Comparison of ENCODE assay signal across 11 cellular contexts in genomic region chr1:200896571-200897187, GRCh38. TPM values are rescaled to one million over a fixed set of nuclear protein-coding genes. Genes with fewer than 3 reads are reported as not detected.
DNase-seq lines count a peak whose midpoint lies in the region; ATAC-seq, FAIRE-seq and TF ChIP-seq lines count a peak whose summit lies in the region.
"Had no signal": no experiment of that assay in that cellular context is flagged by ENCODE, and none has a peak within 500 bp of the region (broad histone marks: within the 10 kb centered on the region; RNA-seq: fewer than 3 reads in every experiment).

No MANE protein-coding gene starts in this region.

- H3K18ac ChIP-seq in mesendoderm (ENCODE audit: low read length): no peak overlapping the region

- no peaks in the 10 kb centered on the region for H3K27me3 ChIP-seq in bronchial epithelial cell (ENCODE audit: control insufficient read depth, insufficient read depth, low read length)
- no peaks in the 10 kb centered on the region for H3K27me3 ChIP-seq in mesendoderm (ENCODE audit: insufficient read depth, low read length, poor library complexity)
- H3K27me3 ChIP-seq in heart right ventricle: peaks cover 0 to 25% (median 16%) of the 10 kb centered on the region in 7 donors

- H3K4me2 ChIP-seq in mesendoderm (ENCODE audit: low read length): no peak overlapping the region

- no peak overlapping the region for H4K5ac ChIP-seq in mesendoderm (ENCODE audit: low read length)

- no peak overlapping the region for H3K56ac ChIP-seq in mesendoderm (ENCODE audit: low read length)

- no peak overlapping the region for H2BK120ac ChIP-seq in mesendoderm (ENCODE audit: low read depth, low read length)

- H3K4me3 ChIP-seq in bronchial epithelial cell (ENCODE audit: low read depth, low read length): peak overlapping the region; percentile 72
- H3K4me3 ChIP-seq in mesendoderm (ENCODE audit: low read length): no peak overlapping the region
- no peak overlapping the region for H3K4me3 ChIP-seq in heart right ventricle
- H3K4me3 ChIP-seq: adrenal gland had no signal

- TF ChIP-seq CTCF in bronchial epithelial cell (IDR thresholded peaks at IDR 0.05; ENCODE audit: insufficient read depth, low read length, severe bottlenecking) (no peak), heart right ventricle (IDR thresholded peaks at IDR 0.05) (no peak)

- H2AK5ac ChIP-seq in mesendoderm (ENCODE audit: low read length): no peak overlapping the region

- peak; percentile 62 for FAIRE-seq in bronchial epithelial cell (lab: Jason Lieb, UNC)

- no peak overlapping the region for H2BK15ac ChIP-seq in mesendoderm (replicated peaks; ENCODE audit: low read depth)

- H3K4ac ChIP-seq in mesendoderm (ENCODE audit: low read depth, low read length): no peak overlapping the region

- peaks cover 40% of the 10 kb centered on the region for H3K36me3 ChIP-seq in bronchial epithelial cell (ENCODE audit: control insufficient read depth, insufficient read depth, low read length)
- H3K36me3 ChIP-seq in mesendoderm (ENCODE audit: control insufficient read depth, insufficient read depth, low read length): peaks cover 14% of the 10 kb centered on the region
- H3K36me3 ChIP-seq in heart right ventricle: no peaks in the 10 kb centered on the region
- H3K36me3 ChIP-seq: adrenal gland had no signal

- no peaks in the 10 kb centered on the region for H3K9me3 ChIP-seq in heart right ventricle
- H3K9me3 ChIP-seq: adrenal gland had no signal

- no peak for ATAC-seq in heart right ventricle

- no peak overlapping the region for H3K23ac ChIP-seq in mesendoderm (ENCODE audit: low read length)

- H4K8ac ChIP-seq in mesendoderm (ENCODE audit: low read depth, low read length): no peak overlapping the region

- no peak overlapping the region for H3K27ac ChIP-seq in mesendoderm (ENCODE audit: low read depth, low read length)
- H3K27ac ChIP-seq in heart right ventricle: no peak overlapping the region
- H3K27ac ChIP-seq: adrenal gland, C4-2B had no signal

- peaks cover 53% of the 10 kb centered on the region for H3K79me2 ChIP-seq in mesendoderm (ENCODE audit: control insufficient read depth, insufficient read depth, low read length)

- no peak overlapping the region for H3K9ac ChIP-seq in mesendoderm (ENCODE audit: low read length)

- WGBS in mesendoderm (ENCODE audit: extremely low coverage, insufficient coverage, low lambda C conversion rate): no CpG with 5 or more reads among the region's 10 CpGs
- WGBS in heart right ventricle, 2 donors: 78 to 82% methylated on average over 10 of the region's 10 CpGs

- H2BK5ac ChIP-seq in mesendoderm (ENCODE audit: low read length): no peak overlapping the region

- H3K4me1 ChIP-seq in mesendoderm (ENCODE audit: control insufficient read depth, low read depth, low read length) (peaks cover 23% of the 10 kb centered on the region), heart right ventricle (peaks cover 0 to 9% (median 3%) of the 10 kb centered on the region in 9 donors)
- H3K4me1 ChIP-seq: adrenal gland had no signal

- intact Hi-C loops in heart right ventricle (cut with DNase I): no loop called here

- peaks cover 22% of the 10 kb centered on the region for H3K79me1 ChIP-seq in mesendoderm (ENCODE audit: low read length)

- DNase-seq in CD1c-positive myeloid dendritic cell (ENCODE audit: extremely low spot score): peak; percentile 19
- peak; percentile 78 for DNase-seq in M059J (ENCODE audit: low read depth)
- peak; percentile 94 for DNase-seq in bronchial epithelial cell (ENCODE audit: low read depth)
- peak; percentile 55 for DNase-seq in mesendoderm
- DNase-seq in putamen (ENCODE audit: low spot score): no peak
- DNase-seq in OCI-M1 (lab: John Stamatoyannopoulos, UW): no peak
- no peak for DNase-seq in heart right ventricle
- no peak for DNase-seq in effector CD4-positive, alpha-beta T cell

RNA-seq across cellular contexts. Expression of gene INAVA, which starts 2.0 kb away (rescaled TPM):
- total RNA-seq in M059J (2014; rRNA removed; shearing (Covaris generic)): 2.8 and 4.9 TPM in 2 replicates
- 28.7 and 39.7 TPM in 2 replicates for total RNA-seq in bronchial epithelial cell
- 34.9 TPM for polyA plus RNA-seq in mesendoderm (2013, experiment 1 of 2)
- polyA plus RNA-seq in mesendoderm (2013, experiment 2 of 2): 36.1 TPM
- under 1 TPM in 3 of 10 donors, not detected in 7; 0.08 to 0.21 (median 0.11) TPM for total RNA-seq in heart right ventricle
- under 1 TPM; 0.01 to 0.29 TPM for polyA plus RNA-seq in heart right ventricle
- total RNA-seq: subcutaneous adipose tissue had no signal

RNA-seq across cellular contexts. Expression of gene GPR25, which starts 23.9 kb away (rescaled TPM):
- not detected in 2 replicates for total RNA-seq in M059J (2014; rRNA removed; shearing (Covaris generic))
- not detected in 2 replicates for total RNA-seq in bronchial epithelial cell
- polyA plus RNA-seq in mesendoderm (2013, experiment 1 of 2): not detected
- polyA plus RNA-seq in mesendoderm (2013, experiment 2 of 2): not detected
- total RNA-seq in heart right ventricle: not detected
- not detected for polyA plus RNA-seq in heart right ventricle
- total RNA-seq: subcutaneous adipose tissue had no signal
- polyA plus RNA-seq: adrenal gland had no signal

Comparison
In these comparisons a context has a peak if more than half of its experiments do, and no peak if none do; other contexts are left out.
1. DNase-seq: peak in CD1c-positive myeloid dendritic cell (single experiment), M059J (single experiment), bronchial epithelial cell (single experiment) and mesendoderm (single experiment); none in putamen (single experiment), OCI-M1 (single experiment), heart right ventricle (0 of 2) and effector CD4-positive, alpha-beta T cell (single experiment).